In genomic region chr4:52712991-52713275, GRCh38 we compare ENCODE assay signal across 8 cellular contexts. TPM values are rescaled to one million over a fixed set of nuclear protein-coding genes. Genes with fewer than 3 reads are reported as not detected.
A peak's percentile ranks its signal among the peaks of the same experiment; 100 is the strongest.
DNase-seq lines count a peak whose midpoint lies in the region; ATAC-seq and TF ChIP-seq lines count a peak whose summit lies in the region.

No MANE protein-coding gene starts in this region.

- H3K4me3 Mint-ChIP-seq in CD8-positive, alpha-beta memory T cell: peak overlapping the region; percentile 93 to 96 (median 94)

- H4K20me1 ChIP-seq in OCI-LY1 (ENCODE audit: insufficient read depth, low read length) (no peaks in the 10 kb centered on the region), osteoblast (ENCODE audit: insufficient read depth, low read length) (peaks cover 3% of the 10 kb centered on the region)

- H3K9me3 ChIP-seq in CD8-positive, alpha-beta memory T cell (ENCODE audit: low read length): no peaks in the 10 kb centered on the region
- no peaks in the 10 kb centered on the region for H3K9me3 ChIP-seq in OCI-LY1 (ENCODE audit: low read length)
- no peaks in the 10 kb centered on the region for H3K9me3 ChIP-seq in osteoblast (ENCODE audit: low read depth, low read length)

- CTCF ChIA-PET in CD8-positive, alpha-beta memory T cell (lab: Charles Lee): interaction anchor here (0.7 to 2.0 kb wide), 7 partner anchors 8 to 167 kb away, joined by 3 to 10 read pairs (median 4); no protein-coding TSS in a partner anchor

- H3K27ac Mint-ChIP-seq in CD8-positive, alpha-beta memory T cell: peak overlapping the region; percentile 92 to 97 (median 96)

- peaks cover 8 to 41% (median 17%) of the 10 kb centered on the region in 3 donors for H3K36me3 Mint-ChIP-seq in CD8-positive, alpha-beta memory T cell

- peak overlapping the region; percentile 91 for H3K9ac ChIP-seq in OCI-LY1 (ENCODE audit: low read length)

- peaks cover 3% of the 10 kb centered on the region for H3K36me3 ChIP-seq in CD8-positive, alpha-beta memory T cell (ENCODE audit: insufficient read depth, low read length)
- H3K36me3 ChIP-seq in OCI-LY1 (ENCODE audit: insufficient read depth, low read length): peaks cover 46% of the 10 kb centered on the region
- H3K36me3 ChIP-seq in osteoblast (ENCODE audit: insufficient read depth, low read length): peaks cover 24% of the 10 kb centered on the region

- H3K27ac ChIP-seq in CD8-positive, alpha-beta memory T cell (ENCODE audit: low read depth, low read length): peak overlapping the region; percentile 94
- H3K27ac ChIP-seq in OCI-LY1 (ENCODE audit: low read depth, low read length, poor library complexity, severe bottlenecking) (peak overlapping the region; percentile 78), osteoblast (ENCODE audit: low read depth, low read length) (peak overlapping the region; percentile 72)

- H3K79me2 ChIP-seq in OCI-LY1 (ENCODE audit: insufficient read depth, low read length) (peaks cover 8% of the 10 kb centered on the region; the same call in 1 of the 2 replicates), osteoblast (ENCODE audit: insufficient read depth, low read length) (peaks cover 12% of the 10 kb centered on the region)

- H3F3A ChIP-seq in OCI-LY1 (ENCODE audit: insufficient read depth, low read length): no peaks in the 10 kb centered on the region; the same call in 1 of the 2 replicates

- no peak overlapping the region for H2AFZ ChIP-seq in OCI-LY1 (ENCODE audit: low read length)
- peak overlapping the region; percentile 89 for H2AFZ ChIP-seq in osteoblast (ENCODE audit: low read length)

- H3K4me1 ChIP-seq in CD8-positive, alpha-beta memory T cell (ENCODE audit: insufficient read depth, low read length): peaks cover 38% of the 10 kb centered on the region
- peaks cover 39% of the 10 kb centered on the region for H3K4me1 ChIP-seq in OCI-LY1 (ENCODE audit: insufficient read depth, low read length, severe bottlenecking)
- H3K4me1 ChIP-seq in osteoblast (ENCODE audit: insufficient read depth, low read length): peaks cover 14% of the 10 kb centered on the region

- H3K4me1 Mint-ChIP-seq in CD8-positive, alpha-beta memory T cell: peaks cover 43 to 62% (median 50%) of the 10 kb centered on the region in 3 donors

- H3K9me3 Mint-ChIP-seq in CD8-positive, alpha-beta memory T cell: no peaks in the 10 kb centered on the region

- H3K9me2 ChIP-seq in OCI-LY1 (ENCODE audit: low read depth, low read length): no peaks in the 10 kb centered on the region

- DNase-seq in CD8-positive, alpha-beta memory T cell: no peak
- no peak for DNase-seq in epithelial cell of esophagus (ENCODE audit: low read depth)
- peak; percentile 42 for DNase-seq in osteoblast (ENCODE audit: insufficient read length, low spot score, missing footprints)
- no peak for DNase-seq in NCI-H2029 treated with DMSO at 0.1 percent for 48 hours (lab: John Stamatoyannopoulos, UW)
- no peak for DNase-seq in islet precursor cell

- ATAC-seq in HG03521 (IDR thresholded peaks at IDR 0.05; ENCODE audit: unreplicated experiment) (no peak), GM21529 (IDR thresholded peaks at IDR 0.05; ENCODE audit: unreplicated experiment) (no peak)

- POLR2A ChIA-PET in CD8-positive, alpha-beta memory T cell (lab: Charles Lee): interaction anchor here (0.9 to 3.1 kb wide), 8 partner anchors 9 to 1351 kb away, joined by 3 to 105 read pairs (median 5); partner anchors contain the start of genes DCUN1D4 and USP46

- TF ChIP-seq CTCF in OCI-LY1 (IDR thresholded peaks at IDR 0.05; ENCODE audit: low read length) (no peak), epithelial cell of esophagus (IDR thresholded peaks at IDR 0.05; ENCODE audit: insufficient read depth, low read depth, low read length, missing control alignments) (no peak), osteoblast (IDR thresholded peaks at IDR 0.05; ENCODE audit: extremely low read depth, low read depth, low read length) (no peak)

- H3K4me3 ChIP-seq in CD8-positive, alpha-beta memory T cell (ENCODE audit: low read length): peak overlapping the region; percentile 79
- H3K4me3 ChIP-seq in OCI-LY1 (ENCODE audit: low read depth, low read length, poor library complexity, severe bottlenecking) (peak overlapping the region; percentile 91), epithelial cell of esophagus (ENCODE audit: low read length) (peak overlapping the region; percentile 71), osteoblast (ENCODE audit: insufficient read depth, low read length) (peak overlapping the region; percentile 91)

- H3K27me3 ChIP-seq in CD8-positive, alpha-beta memory T cell (ENCODE audit: insufficient read depth, low read length, poor library complexity, severe bottlenecking): no peaks in the 10 kb centered on the region
- H3K27me3 ChIP-seq in OCI-LY1 (ENCODE audit: insufficient read depth, low read length): no peaks in the 10 kb centered on the region
- H3K27me3 ChIP-seq in osteoblast (ENCODE audit: insufficient read depth, low read length): peaks cover 3% of the 10 kb centered on the region

- no peaks in the 10 kb centered on the region for H3K27me3 Mint-ChIP-seq in CD8-positive, alpha-beta memory T cell

- peak overlapping the region; percentile 87 for H3K4me2 ChIP-seq in OCI-LY1 (ENCODE audit: low read length)
- peak overlapping the region; percentile 95 for H3K4me2 ChIP-seq in osteoblast (ENCODE audit: insufficient read depth, low read length)

RNA-seq across cellular contexts. Expression of gene ERVMER34-1, which starts 38.3 kb away (rescaled TPM):
- total RNA-seq in CD8-positive, alpha-beta memory T cell: under 1 TPM in 1 of 2 experiments, not detected in 1; 0.20 TPM
- not detected for polyA plus RNA-seq in CD8-positive, alpha-beta memory T cell
- total RNA-seq in osteoblast: not detected in 2 replicates

RNA-seq across cellular contexts. Expression of gene USP46, which starts 53.8 kb away (rescaled TPM):
- 10 to 100 TPM; 15.6 to 16.9 TPM for total RNA-seq in CD8-positive, alpha-beta memory T cell
- 5.8 TPM for polyA plus RNA-seq in CD8-positive, alpha-beta memory T cell
- total RNA-seq in osteoblast: 12.4 and 12.7 TPM in 2 replicates
